In the genomic region with DNA sequence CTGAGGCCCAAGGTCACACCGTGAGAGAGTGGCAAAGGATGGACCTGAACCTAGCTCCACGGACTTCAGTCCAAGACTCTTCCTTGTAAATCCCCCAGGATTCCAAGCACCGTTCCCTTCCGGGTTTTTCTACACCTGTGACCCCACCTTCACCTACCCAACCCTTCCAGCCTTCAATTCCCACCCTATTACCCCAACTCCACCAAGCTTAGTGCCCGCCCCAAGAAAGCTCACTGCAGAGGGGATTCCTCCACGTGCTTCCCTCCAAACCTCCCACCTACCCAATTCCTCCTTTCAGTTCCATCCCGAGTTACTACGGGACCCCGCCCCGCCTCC, we compare ENCODE assay signal across 1 cellular context.
TF ChIP-seq lines count a peak whose summit lies in the region.

No MANE protein-coding gene starts in this region.

TF ChIP-seq in HepG2, 621 proteins besides CTCF, POLR2A, EP300 and RAD21 (continued from another document):
- TF ChIP-seq AKNA (CRISPR knock-in tag; IDR thresholded peaks at IDR 0.05; ENCODE audit: borderline replicate concordance): no peak
- TF ChIP-seq, protein P1, sequence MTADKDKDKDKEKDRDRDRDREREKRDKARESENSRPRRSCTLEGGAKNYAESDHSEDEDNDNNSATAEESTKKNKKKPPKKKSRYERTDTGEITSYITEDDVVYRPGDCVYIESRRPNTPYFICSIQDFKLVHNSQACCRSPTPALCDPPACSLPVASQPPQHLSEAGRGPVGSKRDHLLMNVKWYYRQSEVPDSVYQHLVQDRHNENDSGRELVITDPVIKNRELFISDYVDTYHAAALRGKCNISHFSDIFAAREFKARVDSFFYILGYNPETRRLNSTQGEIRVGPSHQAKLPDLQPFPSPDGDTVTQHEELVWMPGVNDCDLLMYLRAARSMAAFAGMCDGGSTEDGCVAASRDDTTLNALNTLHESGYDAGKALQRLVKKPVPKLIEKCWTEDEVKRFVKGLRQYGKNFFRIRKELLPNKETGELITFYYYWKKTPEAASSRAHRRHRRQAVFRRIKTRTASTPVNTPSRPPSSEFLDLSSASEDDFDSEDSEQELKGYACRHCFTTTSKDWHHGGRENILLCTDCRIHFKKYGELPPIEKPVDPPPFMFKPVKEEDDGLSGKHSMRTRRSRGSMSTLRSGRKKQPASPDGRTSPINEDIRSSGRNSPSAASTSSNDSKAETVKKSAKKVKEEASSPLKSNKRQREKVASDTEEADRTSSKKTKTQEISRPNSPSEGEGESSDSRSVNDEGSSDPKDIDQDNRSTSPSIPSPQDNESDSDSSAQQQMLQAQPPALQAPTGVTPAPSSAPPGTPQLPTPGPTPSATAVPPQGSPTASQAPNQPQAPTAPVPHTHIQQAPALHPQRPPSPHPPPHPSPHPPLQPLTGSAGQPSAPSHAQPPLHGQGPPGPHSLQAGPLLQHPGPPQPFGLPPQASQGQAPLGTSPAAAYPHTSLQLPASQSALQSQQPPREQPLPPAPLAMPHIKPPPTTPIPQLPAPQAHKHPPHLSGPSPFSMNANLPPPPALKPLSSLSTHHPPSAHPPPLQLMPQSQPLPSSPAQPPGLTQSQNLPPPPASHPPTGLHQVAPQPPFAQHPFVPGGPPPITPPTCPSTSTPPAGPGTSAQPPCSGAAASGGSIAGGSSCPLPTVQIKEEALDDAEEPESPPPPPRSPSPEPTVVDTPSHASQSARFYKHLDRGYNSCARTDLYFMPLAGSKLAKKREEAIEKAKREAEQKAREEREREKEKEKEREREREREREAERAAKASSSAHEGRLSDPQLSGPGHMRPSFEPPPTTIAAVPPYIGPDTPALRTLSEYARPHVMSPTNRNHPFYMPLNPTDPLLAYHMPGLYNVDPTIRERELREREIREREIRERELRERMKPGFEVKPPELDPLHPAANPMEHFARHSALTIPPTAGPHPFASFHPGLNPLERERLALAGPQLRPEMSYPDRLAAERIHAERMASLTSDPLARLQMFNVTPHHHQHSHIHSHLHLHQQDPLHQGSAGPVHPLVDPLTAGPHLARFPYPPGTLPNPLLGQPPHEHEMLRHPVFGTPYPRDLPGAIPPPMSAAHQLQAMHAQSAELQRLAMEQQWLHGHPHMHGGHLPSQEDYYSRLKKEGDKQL (CRISPR knock-in tag; IDR thresholded peaks at IDR 0.05; ENCODE audit: low read depth): no peak
- TF ChIP-seq, protein P2, sequence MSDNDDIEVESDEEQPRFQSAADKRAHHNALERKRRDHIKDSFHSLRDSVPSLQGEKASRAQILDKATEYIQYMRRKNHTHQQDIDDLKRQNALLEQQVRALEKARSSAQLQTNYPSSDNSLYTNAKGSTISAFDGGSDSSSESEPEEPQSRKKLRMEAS (IDR thresholded peaks at IDR 0.05): no peak
TF ChIP-seq in HepG2: peak in this region for 12.
